ENCODE assay signal across 1 cellular context in genomic region chr19:48698046-48698445, GRCh38.
TF ChIP-seq lines count a peak whose summit lies in the region.

No MANE protein-coding gene starts in this region.

TF ChIP-seq in SK-N-SH treated with all-trans-retinoic acid at 6 μM for 48 hours, 23 proteins besides CTCF, POLR2A, EP300 and RAD21:
- TF ChIP-seq CSRNP3 (CRISPR knock-in tag; IDR thresholded peaks at IDR 0.05) (no peak), PATZ1 (CRISPR knock-in tag; IDR thresholded peaks at IDR 0.05; ENCODE audit: borderline replicate concordance) (no peak), CREB5 (CRISPR knock-in tag; IDR thresholded peaks at IDR 0.05; ENCODE audit: low read depth) (no peak), ZC3H10 (CRISPR knock-in tag; IDR thresholded peaks at IDR 0.05) (no peak), ZFP3 (CRISPR knock-in tag; IDR thresholded peaks at IDR 0.05) (no peak), ZFP30 (CRISPR knock-in tag; IDR thresholded peaks at IDR 0.05) (no peak), ESRRG (CRISPR knock-in tag; IDR thresholded peaks at IDR 0.05) (no peak), TCF4 (CRISPR knock-in tag; IDR thresholded peaks at IDR 0.05; ENCODE audit: borderline replicate concordance) (no peak), PPARA (CRISPR knock-in tag; IDR thresholded peaks at IDR 0.05; ENCODE audit: borderline replicate concordance) (no peak), ISL1 (CRISPR knock-in tag; IDR thresholded peaks at IDR 0.05) (no peak), POU6F1 (CRISPR knock-in tag; IDR thresholded peaks at IDR 0.05; ENCODE audit: borderline replicate concordance, low read depth) (no peak), ZNF70 (CRISPR knock-in tag; IDR thresholded peaks at IDR 0.05) (no peak), TOX (CRISPR knock-in tag; IDR thresholded peaks at IDR 0.05; ENCODE audit: borderline replicate concordance) (no peak), GLIS3 (CRISPR knock-in tag; IDR thresholded peaks at IDR 0.05) (no peak), RARB (CRISPR knock-in tag; IDR thresholded peaks at IDR 0.05) (no peak), SNAI2 (CRISPR knock-in tag; IDR thresholded peaks at IDR 0.05) (no peak), CSDC2 (CRISPR knock-in tag; IDR thresholded peaks at IDR 0.05) (no peak)
